ENCODE assay signal across 16 cellular contexts in the genomic region with DNA sequence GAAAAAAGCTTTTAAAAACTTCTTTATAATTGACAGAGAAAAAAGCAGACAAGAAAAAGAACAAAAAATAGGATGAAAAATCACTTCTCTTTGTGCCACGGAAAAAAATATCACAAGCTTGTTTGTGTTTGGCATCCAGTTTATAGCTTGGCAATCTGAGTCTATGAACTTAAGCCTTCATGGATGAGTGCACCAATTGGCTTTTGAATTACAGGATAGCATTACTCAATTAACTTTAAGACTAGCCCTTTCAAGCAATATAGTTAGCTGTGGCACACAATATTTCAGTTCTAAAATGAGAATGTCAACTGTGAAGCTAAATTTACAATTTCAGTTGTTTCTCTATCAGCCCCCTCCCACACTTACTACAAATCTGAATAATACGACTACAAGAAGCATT. TPM values are rescaled to one million over a fixed set of nuclear protein-coding genes. Genes with fewer than 3 reads are reported as not detected.
DNase-seq lines count a peak whose midpoint lies in the region; ATAC-seq, FAIRE-seq and TF ChIP-seq lines count a peak whose summit lies in the region.
"Had no signal": no experiment of that assay in that cellular context is flagged by ENCODE, and none has a peak within 500 bp of the region (broad histone marks: within the 10 kb centered on the region; RNA-seq: fewer than 3 reads in every experiment).

No MANE protein-coding gene starts in this region.

- no peak for ATAC-seq in GM18511 (IDR thresholded peaks at IDR 0.05; ENCODE audit: unreplicated experiment)
- ATAC-seq: activated CD4-positive, CD25-positive, alpha-beta regulatory T cell treated with anti-CD3 and anti-CD28 coated beads, Interleukin-2, amount 50 U/mL, for 24 hours; CD8-positive, alpha-beta T cell; esophagus mucosa; natural killer cell treated with Interleukin-12 subunit alpha and Interleukin-12 subunit beta and Interleukin-15 and Interleukin-18, amount 100 ng/mL, for 72 hours had no signal

- H3K9me3 ChIP-seq in kidney (ENCODE audit: control insufficient read depth in 1 of 2, low read length in 2 of 2) (no peaks in the 10 kb centered on the region), transverse colon (no peaks in the 10 kb centered on the region)

- TF ChIP-seq EP300 in transverse colon (IDR thresholded peaks at IDR 0.05; ENCODE audit: low read depth) = no peak

- H3K36me3 ChIP-seq in kidney (ENCODE audit: control insufficient read depth in 1 of 2, insufficient read depth in 2 of 2, low read length in 2 of 2) (peaks cover 0 to 6% of the 10 kb centered on the region in 2 donors), transverse colon (no peaks in the 10 kb centered on the region)

- no peaks in the 10 kb centered on the region for H3K27me3 ChIP-seq in transverse colon

- no peak for TF ChIP-seq POLR2A in transverse colon (IDR thresholded peaks at IDR 0.05)

- in situ Hi-C loops in transverse colon (cut with MboI; ENCODE audit: low pct_ligation_motif_present in 1 of 4, low pct_unique_long_range_greater_than_20kb in 1 of 4, low sequenced_read_pairs in 3 of 4) = no loop called here

- H3K27ac ChIP-seq in kidney (ENCODE audit: low read depth in 2 of 2, low read length in 2 of 2) (peak overlapping the region; percentile 62 to 65), transverse colon (peak overlapping the region in 3 of 4 donors; percentile 5 to 52 (median 44))

- H3K9ac ChIP-seq in kidney (ENCODE audit: low read length in 2 of 2) = peak overlapping the region in 1 of 2 donors; percentile 36

- TF ChIP-seq CTCF in kidney (IDR thresholded peaks at IDR 0.05; ENCODE audit: borderline replicate concordance, extremely low read depth, insufficient read depth) (no peak), transverse colon (IDR thresholded peaks at IDR 0.05) (no peak)

- 82 to 85% methylated on average over 2 of the region's 2 CpGs for WGBS in transverse colon (ENCODE audit: low coverage in 1 of 2), 2 donors

- DNase-seq in NCI-H526 treated with DMSO at 0.1 percent for 48 hours (lab: John Stamatoyannopoulos, UW) = peak; percentile 18
- DNase-seq in NCI-H526 (lab: John Stamatoyannopoulos, UW) = no peak
- peak; percentile 90 for DNase-seq in NCI-H2107 treated with DMSO at 0.1 percent for 48 hours (lab: John Stamatoyannopoulos, UW; ENCODE audit: unreplicated experiment)
- DNase-seq in kidney = no peak
- DNase-seq in transverse colon = no peak
- DNase-seq in SW480 (ENCODE audit: low spot score) = no peak
- no peak for DNase-seq in mesenteric fat pad (ENCODE audit: low spot score)
- DNase-seq: CD8-positive, alpha-beta T cell; stimulated activated naive CD4-positive, alpha-beta T cell treated with Interleukin-2 at 50 U/mL for 16 hours had no signal

- peak; percentile 82 for FAIRE-seq in kidney (lab: Jason Lieb, UNC)
- FAIRE-seq: urothelium cell line had no signal

- H3K4me3 ChIP-seq in kidney (ENCODE audit: low read length in 2 of 2) (peak overlapping the region in 1 of 2 donors; percentile 43), transverse colon (no peak overlapping the region)

- H3K4me1 ChIP-seq in kidney (ENCODE audit: control insufficient read depth in 1 of 2, insufficient read depth in 1 of 2, low read depth in 1 of 2, low read length in 2 of 2) (peaks cover 8 to 35% of the 10 kb centered on the region in 2 donors), transverse colon (peaks cover 0 to 29% (median 7%) of the 10 kb centered on the region in 4 donors)

- intact Hi-C loops in kidney (cut with DNase I) (no loop called here), transverse colon (cut with DNase I; ENCODE audit: low total_unique reads) (no loop called here)

RNA-seq across cellular contexts. Expression of gene RERG, which starts 8.3 kb away (rescaled TPM):
- total RNA-seq in kidney = 44.7 TPM
- 29.3 TPM for polyA plus RNA-seq in kidney (ENCODE audit: insufficient read depth, low read depth, low replicate concordance)
- total RNA-seq in transverse colon = 10 to 100 TPM in 2 of 4 donors, 1 to 10 TPM in 2; 3.6 to 12.6 (median 8.6) TPM
- total RNA-seq in mesenteric fat pad = 15.9 TPM
- total RNA-seq: activated CD8-positive, alpha-beta memory T cell treated with anti-CD3 and anti-CD28 coated beads for 36 hours; CD8-positive, alpha-beta T cell; glomerular endothelial cell; natural killer cell treated with Interleukin-12 subunit alpha and Interleukin-12 subunit beta and Interleukin-15 and Interleukin-18, amount 100 ng/mL, for 72 hours had no signal

Comparison
In these comparisons a context has a peak if more than half of its experiments do, and no peak if none do; other contexts are left out.
1. DNase-seq: peak in NCI-H526 treated with DMSO at 0.1 percent for 48 hours (single experiment) and NCI-H2107 treated with DMSO at 0.1 percent for 48 hours (single experiment); none in NCI-H526 (0 of 2), kidney (single experiment), transverse colon (single experiment), SW480 (single experiment) and mesenteric fat pad (single experiment).